Comparison of ENCODE assay signal across 14 cellular contexts in the genomic region with DNA sequence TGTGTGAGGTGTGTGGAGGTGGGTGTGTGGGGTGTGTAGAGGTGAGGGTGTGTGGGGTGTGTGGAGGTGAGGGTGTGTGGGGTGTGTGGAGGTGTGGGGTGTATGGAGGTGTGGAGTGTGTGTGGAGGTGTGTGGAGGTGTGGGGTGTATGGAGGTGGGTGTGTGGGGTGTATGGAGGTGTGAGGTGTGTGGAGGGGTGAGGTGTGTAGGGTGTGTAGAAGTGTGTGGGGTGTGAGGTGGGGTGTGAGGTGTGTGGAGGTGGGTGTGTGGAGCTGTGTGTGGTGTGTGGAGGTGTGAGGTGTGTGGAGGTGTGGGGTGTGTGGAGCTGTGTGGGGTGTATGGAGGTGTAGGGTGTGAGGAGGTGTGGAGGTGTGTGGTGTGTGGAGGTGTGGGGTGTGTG. TPM values are rescaled to one million over a fixed set of nuclear protein-coding genes. Genes with fewer than 3 reads are reported as not detected.
DNase-seq lines count a peak whose midpoint lies in the region; ATAC-seq, FAIRE-seq and TF ChIP-seq lines count a peak whose summit lies in the region.
"Not testable (repeated sequence)": the region's sequence is repeated elsewhere in the genome, so short reads cannot be mapped to it uniquely, and the experiment has no call there.
"Had no signal": no experiment of that assay in that cellular context is flagged by ENCODE, and none has a peak within 500 bp of the region (broad histone marks: within the 10 kb centered on the region; RNA-seq: fewer than 3 reads in every experiment).

No MANE protein-coding gene starts in this region.

- not testable (repeated sequence) for H3K9me3 ChIP-seq in IMR-90 (ENCODE audit: control insufficient read depth, insufficient read depth, low read length); keratinocyte (ENCODE audit: control insufficient read depth, low read depth, low read length); naive thymus-derived CD4-positive, alpha-beta T cell (ENCODE audit: control insufficient read depth in 2 of 3, low read length in 3 of 3); aorta (ENCODE audit: control insufficient read depth, low read length)

- intact Hi-C loops in IMR-90 (cut with micrococcal nuclease); naive thymus-derived CD4-positive, alpha-beta T cell (cut with micrococcal nuclease); sciatic nerve (cut with DNase I); aorta (cut with DNase I): not testable (repeated sequence)

- H3K56ac ChIP-seq in IMR-90 (ENCODE audit: extremely low read depth, insufficient read depth, low read length) = not testable (repeated sequence)

- peak; percentile 59 for FAIRE-seq in keratinocyte (lab: Jason Lieb, UNC)

- not testable (repeated sequence) for H3K27ac ChIP-seq in IMR-90 (ENCODE audit: insufficient read depth, low read length); keratinocyte (ENCODE audit: control insufficient read depth, insufficient read depth, low read length); aorta (ENCODE audit: low read depth in 1 of 2, low read length in 2 of 2)
- H3K27ac ChIP-seq in naive thymus-derived CD4-positive, alpha-beta T cell (ENCODE audit: low read depth, low read length) = peak overlapping the region; percentile 57

- H3K9me3 Mint-ChIP-seq in activated naive CD4-positive, alpha-beta T cell treated with anti-CD3 and anti-CD28 coated beads, Interleukin-2, amount 50 U/mL, for 72 hours; effector memory CD8-positive, alpha-beta T cell; naive thymus-derived CD4-positive, alpha-beta T cell: not testable (repeated sequence)

- not testable (repeated sequence) for H3K4me3 Mint-ChIP-seq in effector memory CD8-positive, alpha-beta T cell; naive thymus-derived CD4-positive, alpha-beta T cell

- POLR2A ChIA-PET in IMR-90 (lab: Charles Lee; ENCODE audit: unreplicated experiment); naive thymus-derived CD4-positive, alpha-beta T cell (lab: Charles Lee): not testable (repeated sequence)

- dilution Hi-C loops in IMR-90 (cut with HindIII; ENCODE audit: low sequenced_read_pairs, unreplicated experiment); keratinocyte (cut with MboI; ENCODE audit: extremely low pct_ligation_motif_present, low sequenced_read_pairs): not testable (repeated sequence)

- ATAC-seq in IMR-90 (ENCODE audit: low read depth); effector memory CD8-positive, alpha-beta T cell (replicated peaks): not testable (repeated sequence)
- ATAC-seq in activated naive CD4-positive, alpha-beta T cell treated with anti-CD3 and anti-CD28 coated beads, Interleukin-2, amount 50 U/mL, for 72 hours = peak; percentile 9 to 33
- peak; percentile 34 for ATAC-seq in naive thymus-derived CD4-positive, alpha-beta T cell
- ATAC-seq in sciatic nerve = peak; percentile 3
- peak; percentile 39 for ATAC-seq in aorta (ENCODE audit: low FRiP score)

- not testable (repeated sequence) for H3K4ac ChIP-seq in IMR-90 (ENCODE audit: low read depth, low read length)

- not testable (repeated sequence) for DNase-seq in IMR-90; activated naive CD4-positive, alpha-beta T cell treated with anti-CD3 and anti-CD28 coated beads, Interleukin-2, amount 50 U/mL, for 72 hours (ENCODE audit: low spot score in 2 of 2); effector memory CD8-positive, alpha-beta T cell; keratinocyte (ENCODE audit: low read depth, low spot score); naive thymus-derived CD4-positive, alpha-beta T cell; sciatic nerve (ENCODE audit: low spot score); aorta

- H3K4me1 Mint-ChIP-seq in effector memory CD8-positive, alpha-beta T cell (ENCODE audit: low read depth in 2 of 2); naive thymus-derived CD4-positive, alpha-beta T cell: not testable (repeated sequence)

- H2BK20ac ChIP-seq in IMR-90 (ENCODE audit: low read depth, low read length) = not testable (repeated sequence)

- in situ Hi-C loops in IMR-90 (cut with MboI; ENCODE audit: low sequenced_read_pairs) = not testable (repeated sequence)

- H3K4me3 ChIP-seq in IMR-90 (ENCODE audit: insufficient read depth, low read depth, low read length); keratinocyte (ENCODE audit: control insufficient read depth in 2 of 3, extremely low read depth in 1 of 3, insufficient read depth in 2 of 3, low read depth in 1 of 3, low read length in 3 of 3); naive thymus-derived CD4-positive, alpha-beta T cell (ENCODE audit: low read length); aorta (ENCODE audit: low read length in 2 of 2): not testable (repeated sequence)

- not testable (repeated sequence) for H3K27me3 ChIP-seq in IMR-90 (ENCODE audit: control insufficient read depth, insufficient read depth, low read length); keratinocyte (ENCODE audit: control insufficient read depth, extremely low read depth, insufficient read depth, low read length); naive thymus-derived CD4-positive, alpha-beta T cell (ENCODE audit: control insufficient read depth in 2 of 2, insufficient read depth in 2 of 2, low read length in 2 of 2); aorta (ENCODE audit: control insufficient read depth in 1 of 2, insufficient read depth in 2 of 2, low read length in 1 of 2)

- not testable (repeated sequence) for H3K36me3 ChIP-seq in IMR-90 (ENCODE audit: control insufficient read depth, insufficient read depth, low read length); keratinocyte (ENCODE audit: control insufficient read depth in 2 of 2, extremely low read depth in 1 of 2, insufficient read depth in 2 of 2, low read length in 2 of 2); naive thymus-derived CD4-positive, alpha-beta T cell (ENCODE audit: control insufficient read depth in 2 of 3, insufficient read depth in 3 of 3, low read length in 3 of 3); aorta (ENCODE audit: control insufficient read depth in 1 of 2, insufficient read depth in 2 of 2, low read length in 1 of 2)

- not testable (repeated sequence) for H2BK120ac ChIP-seq in IMR-90 (ENCODE audit: low read depth, low read length)

- not testable (repeated sequence) for H3K23ac ChIP-seq in IMR-90 (ENCODE audit: low read depth, low read length)

- H4K91ac ChIP-seq in IMR-90 (ENCODE audit: insufficient read depth, low read depth, low read length) = not testable (repeated sequence)

- not testable (repeated sequence) for BruUV-seq in IMR-90 (replicated peaks; lab: Mats Ljungman, UMichigan)

- not testable (repeated sequence) for H2AFZ ChIP-seq in IMR-90 (replicated peaks; ENCODE audit: low read length, poor library complexity); keratinocyte (ENCODE audit: control insufficient read depth, low read length)

- not testable (repeated sequence) for H4K5ac ChIP-seq in IMR-90 (ENCODE audit: low read depth, low read length)

- H3K79me2 ChIP-seq in keratinocyte (ENCODE audit: control insufficient read depth, insufficient read depth, low read length) = peaks cover 13% of the 10 kb centered on the region

- not testable (repeated sequence) for H3K27ac Mint-ChIP-seq in activated naive CD4-positive, alpha-beta T cell treated with anti-CD3 and anti-CD28 coated beads, Interleukin-2, amount 50 U/mL, for 72 hours
- H3K27ac Mint-ChIP-seq in effector memory CD8-positive, alpha-beta T cell = peak overlapping the region; percentile 55 to 83
- H3K27ac Mint-ChIP-seq in naive thymus-derived CD4-positive, alpha-beta T cell = peak overlapping the region in 3 of 9 donors; percentile 28 to 45 (median 28)

- not testable (repeated sequence) for TF ChIP-seq CTCF in IMR-90 (conservative IDR thresholded peaks at IDR 0.05; ENCODE audit: low read depth, low read length); keratinocyte (optimal IDR thresholded peaks at IDR 0.05 in 1 of 3, IDR thresholded peaks at IDR 0.05 in 1 of 3, conservative IDR thresholded peaks at IDR 0.05 in 1 of 3; ENCODE audit: extremely low read depth in 1 of 3, insufficient read depth in 2 of 3, low read length in 3 of 3)

- H3K27me3 Mint-ChIP-seq in effector memory CD8-positive, alpha-beta T cell; naive thymus-derived CD4-positive, alpha-beta T cell: not testable (repeated sequence)

- CTCF ChIA-PET in IMR-90 (lab: Yijun Ruan, JAX); naive thymus-derived CD4-positive, alpha-beta T cell (lab: Charles Lee): not testable (repeated sequence)

- not testable (repeated sequence) for H2BK15ac ChIP-seq in IMR-90 (ENCODE audit: low read depth, low read length)

- not testable (repeated sequence) for H3K9ac ChIP-seq in IMR-90 (ENCODE audit: low read depth, low read length); keratinocyte (ENCODE audit: control insufficient read depth, extremely low read depth, insufficient read depth, low read length)

- not testable (repeated sequence) for H3K36me3 Mint-ChIP-seq in activated naive CD4-positive, alpha-beta T cell treated with anti-CD3 and anti-CD28 coated beads, Interleukin-2, amount 50 U/mL, for 72 hours; naive thymus-derived CD4-positive, alpha-beta T cell
- peaks cover 10% of the 10 kb centered on the region for H3K36me3 Mint-ChIP-seq in effector memory CD8-positive, alpha-beta T cell (ENCODE audit: insufficient read depth)

- not testable (repeated sequence) for H2AK5ac ChIP-seq in IMR-90 (ENCODE audit: low read depth, low read length)

- not testable (repeated sequence) for H3K4me2 ChIP-seq in IMR-90 (ENCODE audit: low read depth, low read length); keratinocyte (ENCODE audit: control insufficient read depth, extremely low read depth, insufficient read depth, low read depth, low read length)

- H2AK9ac ChIP-seq in IMR-90 (replicated peaks; ENCODE audit: low read depth, low read length, poor library complexity) = not testable (repeated sequence)

- H2BK5ac ChIP-seq in IMR-90 (ENCODE audit: low read depth, low read length, poor library complexity, severe bottlenecking) = peak overlapping the region; percentile 69

- TF ChIP-seq POLR2A in IMR-90 (IDR thresholded peaks at IDR 0.05; ENCODE audit: low read depth, low read length) = not testable (repeated sequence)

- TF ChIP-seq RAD21 in IMR-90 (IDR thresholded peaks at IDR 0.05; ENCODE audit: low read length) = not testable (repeated sequence)

- H3K9me1 ChIP-seq in IMR-90 (ENCODE audit: insufficient read depth, low read length); keratinocyte (ENCODE audit: control insufficient read depth, extremely low read depth, insufficient read depth, low read length): not testable (repeated sequence)

- not testable (repeated sequence) for H4K8ac ChIP-seq in IMR-90 (ENCODE audit: low read depth in 2 of 2, low read length in 2 of 2)

- peaks cover 8 to 15% of the 10 kb centered on the region in 2 experiments for H3K79me1 ChIP-seq in IMR-90 (ENCODE audit: low read depth in 1 of 2, low read length in 2 of 2)

- H3K18ac ChIP-seq in IMR-90 (ENCODE audit: low read depth, low read length) = not testable (repeated sequence)

- H4K20me1 ChIP-seq in IMR-90 (ENCODE audit: insufficient read depth, low read length) = peaks cover 10% of the 10 kb centered on the region; the same call in 1 of the 2 replicates
- H4K20me1 ChIP-seq in keratinocyte (ENCODE audit: control insufficient read depth, extremely low read depth, insufficient read depth, low read length) = not testable (repeated sequence)

- not testable (repeated sequence) for H3K4me1 ChIP-seq in IMR-90 (ENCODE audit: control insufficient read depth, insufficient read depth, low read length); keratinocyte (ENCODE audit: control insufficient read depth, extremely low read depth, insufficient read depth, low read length); aorta (ENCODE audit: control insufficient read depth in 1 of 2, insufficient read depth in 2 of 2, low read length in 2 of 2)
- H3K4me1 ChIP-seq in naive thymus-derived CD4-positive, alpha-beta T cell (ENCODE audit: control insufficient read depth in 2 of 2, insufficient read depth in 2 of 2, low read length in 2 of 2) = peaks cover 6 to 19% of the 10 kb centered on the region in 2 donors

- H3K14ac ChIP-seq in IMR-90 (replicated peaks; ENCODE audit: low read depth, low read length) = not testable (repeated sequence)

RNA-seq across cellular contexts. Expression of a gene that starts 35.2 kb away (rescaled TPM):
- total RNA-seq in IMR-90 (2012; rRNA removed) (not detected in 2 replicates), sciatic nerve (not detected), aorta (not detected)
- polyA plus RNA-seq in IMR-90 (2012; rRNA removed) (not detected in 2 replicates), keratinocyte (not detected in 3 replicates), aorta (not detected)
- polyA plus RNA-seq in IMR-90 (2012; cell fraction: cytosol; rRNA removed) = not detected in 2 replicates
- not detected in 2 replicates for polyA plus RNA-seq in IMR-90 (2012; cell fraction: nucleus; rRNA removed; ENCODE audit: low replicate concordance)
- not detected for total RNA-seq in activated naive CD4-positive, alpha-beta T cell treated with anti-CD3 and anti-CD28 coated beads, Interleukin-2, amount 50 U/mL, for 72 hours
- polyA plus RNA-seq in keratinocyte (2011; ENCODE audit: low read depth) = not detected
- not detected in 2 replicates for polyA plus RNA-seq in keratinocyte (2011; cell fraction: cytosol; rRNA removed)
- polyA plus RNA-seq in keratinocyte (2011; cell fraction: nucleus; rRNA removed) = not detected in 2 replicates
- not detected in 2 replicates for polyA plus RNA-seq in keratinocyte (2012; ENCODE audit: low replicate concordance)
- not detected in 3 replicates for polyA minus RNA-seq in keratinocyte
- not detected for polyA minus RNA-seq in keratinocyte (2011; cell fraction: cytosol; rRNA and poly(A)+ RNA removed)
- polyA minus RNA-seq in keratinocyte (2011; cell fraction: nucleus; rRNA and poly(A)+ RNA removed) = not detected in 2 replicates
- not detected for total RNA-seq in naive thymus-derived CD4-positive, alpha-beta T cell
- not detected for polyA plus RNA-seq in naive thymus-derived CD4-positive, alpha-beta T cell
- total RNA-seq: Caco-2; CD4-positive, alpha-beta T cell; H7; HFFc6; OCI-LY7; Peyer's patch; SJCRH30 had no signal
